Comparison of ENCODE assay signal across 14 cellular contexts in genomic region chr9:93301911-93302525, GRCh38.
DNase-seq lines count a peak whose midpoint lies in the region; ATAC-seq and TF ChIP-seq lines count a peak whose summit lies in the region.
"Had no signal": no experiment of that assay in that cellular context is flagged by ENCODE, and none has a peak within 500 bp of the region (broad histone marks: within the 10 kb centered on the region; RNA-seq: fewer than 3 reads in every experiment).

No MANE protein-coding gene starts in this region.

- no peaks in the 10 kb centered on the region for H3K36me3 ChIP-seq in body of pancreas (replicated peaks in 1 of 2; ENCODE audit: insufficient read depth in 1 of 2, low read depth in 2 of 2)
- H3K36me3 ChIP-seq: right lobe of liver, SJSA1, tibial artery had no signal

- 80% methylated on average over 16 of the region's 16 CpGs for WGBS in body of pancreas, 2 donors

- peak overlapping the region; percentile 20 for H3K27ac Mint-ChIP-seq in T-helper 1 cell treated with Interleukin-12 subunit alpha and Interleukin-12 subunit beta and Interleukin-4 antibody, amounts not matched to agents 30 μg/mL and 1 μg/mL, for 36 hours
- H3K27ac Mint-ChIP-seq in progenitor cell of endocrine pancreas: peak overlapping the region; percentile 87

- H3K4me1 Mint-ChIP-seq in T-helper 1 cell treated with Interleukin-12 subunit alpha and Interleukin-12 subunit beta and Interleukin-4 antibody, amounts not matched to agents 30 μg/mL and 1 μg/mL, for 36 hours (ENCODE audit: low read depth): peaks cover 7% of the 10 kb centered on the region
- no peaks in the 10 kb centered on the region for H3K4me1 Mint-ChIP-seq in progenitor cell of endocrine pancreas (ENCODE audit: low read depth)

- TF ChIP-seq CTCF in GM13976 (IDR thresholded peaks at IDR 0.05; ENCODE audit: borderline replicate concordance, control extremely low read depth, extremely low read depth, insufficient read depth, missing control alignments) (no peak), body of pancreas (IDR thresholded peaks at IDR 0.05) (no peak), progenitor cell of endocrine pancreas (IDR thresholded peaks at IDR 0.05; ENCODE audit: unreplicated experiment) (no peak)

- H3K27me3 ChIP-seq in body of pancreas: no peaks in the 10 kb centered on the region
- H3K27me3 ChIP-seq: right lobe of liver, SJSA1 had no signal

- DNase-seq in T-helper 1 cell (no peak), GM13976 (ENCODE audit: low spot score) (peak; percentile 34), body of pancreas (peak in 3 of 4 donors; percentile 2 to 11 (median 10)), progenitor cell of endocrine pancreas (ENCODE audit: low spot score, unreplicated experiment) (no peak), erythroblast (lab: John Stamatoyannopoulos, UW) (no peak), AG08395 (ENCODE audit: low spot score) (no peak)
- DNase-seq: cortex of kidney, NCI-H1105, NCI-H510A had no signal

- in situ Hi-C loops in GM13976 (cut with MboI; ENCODE audit: low sequenced_read_pairs, unreplicated experiment): loop anchor here (5.0 kb wide), 1 partner anchor 140 kb away; no protein-coding TSS in a partner anchor

- no peak overlapping the region for H3K4me3 Mint-ChIP-seq in T-helper 1 cell treated with Interleukin-12 subunit alpha and Interleukin-12 subunit beta and Interleukin-4 antibody, amounts not matched to agents 30 μg/mL and 1 μg/mL, for 36 hours
- H3K4me3 Mint-ChIP-seq in progenitor cell of endocrine pancreas (ENCODE audit: low read depth): no peak overlapping the region

- H3K4me1 ChIP-seq in body of pancreas: peaks cover 12% of the 10 kb centered on the region
- H3K4me1 ChIP-seq: right lobe of liver, SJSA1, tibial artery had no signal

- intact Hi-C loops in body of pancreas (cut with DNase I): loop anchor here (5.0 kb wide), 1 partner anchor 140 kb away; no protein-coding TSS in a partner anchor

- H3K27ac ChIP-seq in body of pancreas: peak overlapping the region in 1 of 4 donors; percentile 14
- H3K27ac ChIP-seq: right lobe of liver, SJSA1, tibial artery had no signal

- no peaks in the 10 kb centered on the region for H3K9me3 ChIP-seq in body of pancreas
- H3K9me3 ChIP-seq: right lobe of liver, SJSA1, tibial artery had no signal

- H3K4me3 ChIP-seq in body of pancreas: no peak overlapping the region
- H3K4me3 ChIP-seq: right lobe of liver, SJSA1, tibial artery had no signal

- no peaks in the 10 kb centered on the region for H3K9me3 Mint-ChIP-seq in T-helper 1 cell treated with Interleukin-12 subunit alpha and Interleukin-12 subunit beta and Interleukin-4 antibody, amounts not matched to agents 30 μg/mL and 1 μg/mL, for 36 hours
- H3K9me3 Mint-ChIP-seq in progenitor cell of endocrine pancreas (ENCODE audit: low read depth): no peaks in the 10 kb centered on the region

- H3K27me3 Mint-ChIP-seq in T-helper 1 cell treated with Interleukin-12 subunit alpha and Interleukin-12 subunit beta and Interleukin-4 antibody, amounts not matched to agents 30 μg/mL and 1 μg/mL, for 36 hours (ENCODE audit: low read depth): peaks cover 3% of the 10 kb centered on the region
- H3K27me3 Mint-ChIP-seq in progenitor cell of endocrine pancreas: no peaks in the 10 kb centered on the region

- H3K36me3 Mint-ChIP-seq in T-helper 1 cell treated with Interleukin-12 subunit alpha and Interleukin-12 subunit beta and Interleukin-4 antibody, amounts not matched to agents 30 μg/mL and 1 μg/mL, for 36 hours (ENCODE audit: low read depth): no peaks in the 10 kb centered on the region
- peaks cover 9% of the 10 kb centered on the region for H3K36me3 Mint-ChIP-seq in progenitor cell of endocrine pancreas (ENCODE audit: insufficient read depth)

- ATAC-seq in body of pancreas: no peak
- no peak for ATAC-seq in GM21526 (IDR thresholded peaks at IDR 0.05; ENCODE audit: low FRiP score, unreplicated experiment)

- TF ChIP-seq POLR2A in body of pancreas (IDR thresholded peaks at IDR 0.05) (no peak), erythroblast (IDR thresholded peaks at IDR 0.05; ENCODE audit: low read length) (no peak)

Comparison
In these comparisons a context has a peak if more than half of its experiments do, and no peak if none do; other contexts are left out.
1. DNase-seq: peak in GM13976 (single experiment) and body of pancreas (3 of 4); none in T-helper 1 cell (0 of 5), progenitor cell of endocrine pancreas (single experiment), erythroblast (0 of 2) and AG08395 (single experiment).